ENCODE assay signal across 20 cellular contexts in genomic region chr16:1899641-1900451, GRCh38. TPM values are rescaled to one million over a fixed set of nuclear protein-coding genes. Genes with fewer than 3 reads are reported as not detected.
A peak's percentile ranks its signal among the peaks of the same experiment; 100 is the strongest.
DNase-seq lines count a peak whose midpoint lies in the region; ATAC-seq and TF ChIP-seq lines count a peak whose summit lies in the region.
"Had no signal": no experiment of that assay in that cellular context is flagged by ENCODE, and none has a peak within 500 bp of the region (broad histone marks: within the 10 kb centered on the region; RNA-seq: fewer than 3 reads in every experiment).

No MANE protein-coding gene starts in this region.

- H3K4me3 ChIP-seq in lower lobe of right lung = no peak overlapping the region
- H3K4me3 ChIP-seq: cardiac muscle cell had no signal

- ATAC-seq in lower lobe of right lung (peak; percentile 61 to 66), GM19324 (IDR thresholded peaks at IDR 0.05; ENCODE audit: low FRiP score, unreplicated experiment) (no peak)
- ATAC-seq: effector memory CD8-positive, alpha-beta T cell; naive thymus-derived CD8-positive, alpha-beta T cell; right cardiac atrium; stimulated activated memory B cell treated with anti-CD40 and anti-IgM and Interleukin-4, amounts not matched to agents 10 μg/mL and 1 μg/mL and 100 μg/mL, for 72 hours had no signal

- H3K9me3 ChIP-seq in lower lobe of right lung = no peaks in the 10 kb centered on the region
- H3K9me3 ChIP-seq: BE2C had no signal

- CTCF ChIA-PET in RWPE1 (lab: Yijun Ruan, JAX) (interaction anchor here (0.7 to 1.0 kb wide), 3 partner anchors 29 to 262 kb away, joined by 3 to 4 read pairs (median 3); no protein-coding TSS in a partner anchor), GM10248 (lab: Yijun Ruan, JAX) (no interaction called here)

- H3K36me3 ChIP-seq in lower lobe of right lung = no peaks in the 10 kb centered on the region
- H3K36me3 ChIP-seq: BE2C, cardiac muscle cell had no signal

- no peak for TF ChIP-seq CTCF in RWPE1 (conservative IDR thresholded peaks at IDR 0.05; ENCODE audit: low read depth)
- TF ChIP-seq CTCF in lower lobe of right lung (IDR thresholded peaks at IDR 0.05) = no peak
- TF ChIP-seq CTCF in GM10248 (IDR thresholded peaks at IDR 0.05; ENCODE audit: control extremely low read depth, extremely low read depth, low read depth, missing control alignments) = no peak

- DNase-seq in DMS79 (lab: John Stamatoyannopoulos, UW) (peak; percentile 66), NCI-H1092 treated with DMSO at 0.1 percent for 48 hours (lab: John Stamatoyannopoulos, UW) (peak; percentile 92), RWPE1 (ENCODE audit: low spot score) (peak; percentile 38), lower lobe of right lung (no peak), GM10248 (ENCODE audit: extremely low spot score) (no peak), T1000 (lab: John Stamatoyannopoulos, UW) (no peak), NCI-H446 (lab: John Stamatoyannopoulos, UW) (no peak)
- DNase-seq: activated B cell treated with CpG ODN at 0.5 μM for 24 hours; BE2C; effector memory CD8-positive, alpha-beta T cell; EL; Kasumi-1; kidney glomerular epithelial cell; naive thymus-derived CD8-positive, alpha-beta T cell; stimulated activated CD4-positive, alpha-beta T cell treated with anti-CD3 and anti-CD28 coated beads, Interleukin-4, amount 100 ng/mL, for 4 hours had no signal

- peak overlapping the region; percentile 23; the same call in 1 of the 2 replicates for H3K27ac ChIP-seq in RWPE1
- no peak overlapping the region for H3K27ac ChIP-seq in lower lobe of right lung
- H3K27ac ChIP-seq: cardiac muscle cell had no signal

- peaks cover 7% of the 10 kb centered on the region for H3K27me3 ChIP-seq in lower lobe of right lung (ENCODE audit: low read depth)
- H3K27me3 ChIP-seq: BE2C had no signal

- no peaks in the 10 kb centered on the region for H3K4me1 ChIP-seq in lower lobe of right lung

- intact Hi-C loops in lower lobe of right lung (cut with DNase I) = no loop called here

- POLR2A ChIA-PET in RWPE1 (lab: Yijun Ruan, JAX; ENCODE audit: low non-redundant PET) (interaction anchor here (0.6 to 0.7 kb wide), 3 partner anchors 35 to 244 kb away, joined by 3 to 5 read pairs (median 4); no protein-coding TSS in a partner anchor), GM10248 (lab: Yijun Ruan, JAX) (no interaction called here)

RNA-seq across cellular contexts. Expression of gene HS3ST6, which starts 18.4 kb away (rescaled TPM):
- total RNA-seq in lower lobe of right lung = 1.3 TPM
- total RNA-seq: activated B cell treated with CpG ODN at 0.5 μM for 24 hours; cardiac muscle cell; frontal cortex; naive thymus-derived CD8-positive, alpha-beta T cell; right cardiac atrium had no signal

RNA-seq across cellular contexts. Expression of gene MEIOB, which starts 27.9 kb away (rescaled TPM):
- total RNA-seq in lower lobe of right lung = not detected
- total RNA-seq: activated B cell treated with CpG ODN at 0.5 μM for 24 hours; naive thymus-derived CD8-positive, alpha-beta T cell; right cardiac atrium had no signal

RNA-seq across cellular contexts. Expression of gene MSRB1, which starts 43.2 kb away (rescaled TPM):
- 35.1 TPM for total RNA-seq in lower lobe of right lung

RNA-seq across cellular contexts. Expression of gene RPL3L, which starts 54.6 kb away (rescaled TPM):
- not detected for total RNA-seq in lower lobe of right lung
- total RNA-seq: activated B cell treated with CpG ODN at 0.5 μM for 24 hours; cardiac muscle cell; frontal cortex; naive thymus-derived CD8-positive, alpha-beta T cell had no signal

RNA-seq across cellular contexts. Expression of gene NDUFB10, which starts 59.5 kb away (rescaled TPM):
- total RNA-seq in lower lobe of right lung = 85.8 TPM

Comparison
In these comparisons a context has a peak if more than half of its experiments do, and no peak if none do; other contexts are left out.
1. DNase-seq: peak in DMS79 (single experiment), NCI-H1092 treated with DMSO at 0.1 percent for 48 hours (single experiment) and RWPE1 (single experiment); none in lower lobe of right lung (single experiment), GM10248 (single experiment), T1000 (single experiment) and NCI-H446 (0 of 2).